Comparison of ENCODE assay signal across 20 cellular contexts in the genomic region with DNA sequence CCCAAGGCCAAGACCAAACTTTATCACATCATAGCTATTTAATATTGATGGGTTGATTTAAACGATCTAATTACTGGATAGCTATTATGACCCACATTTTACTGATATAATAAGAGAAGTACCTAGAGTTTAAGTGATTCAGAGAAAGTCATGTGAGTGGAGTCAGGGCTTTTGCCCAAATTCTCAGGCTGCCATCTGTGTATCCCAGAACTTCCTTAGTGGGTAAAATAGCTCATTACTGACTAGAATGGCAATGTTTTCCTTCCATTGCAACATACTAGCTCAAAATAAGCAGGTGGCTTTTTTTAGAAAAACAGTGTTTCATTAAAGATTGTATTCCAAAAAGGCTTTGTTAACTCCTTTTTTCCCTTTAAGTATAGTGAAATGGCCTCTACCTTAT.
DNase-seq lines count a peak whose midpoint lies in the region; ATAC-seq, FAIRE-seq and TF ChIP-seq lines count a peak whose summit lies in the region.
"Had no signal": no experiment of that assay in that cellular context is flagged by ENCODE, and none has a peak within 500 bp of the region (broad histone marks: within the 10 kb centered on the region; RNA-seq: fewer than 3 reads in every experiment).

No MANE protein-coding gene starts in this region.

- no peak overlapping the region for H3K4me3 Mint-ChIP-seq in nephron
- H3K4me3 Mint-ChIP-seq: CD4-positive, alpha-beta T cell had no signal

- no peaks in the 10 kb centered on the region for H3K27me3 ChIP-seq in liver (ENCODE audit: control insufficient read depth in 4 of 4, insufficient read depth in 4 of 4, low read length in 3 of 4)
- H3K27me3 ChIP-seq in HepG2 (ENCODE audit: control insufficient read depth in 1 of 2, insufficient read depth in 2 of 2, low read length in 2 of 2) = no peaks in the 10 kb centered on the region
- H3K27me3 ChIP-seq: MG63, SJCRH30 had no signal

- H3K36me3 Mint-ChIP-seq in nephron (ENCODE audit: low read depth) = no peaks in the 10 kb centered on the region

- H3K9me3 ChIP-seq in liver (ENCODE audit: control insufficient read depth in 4 of 4, low read length in 3 of 4) (no peaks in the 10 kb centered on the region), HepG2 (ENCODE audit: low read length) (peaks cover 34% of the 10 kb centered on the region; the same call in 1 of the 2 replicates)
- H3K9me3 ChIP-seq: MG63, SJCRH30 had no signal

- H3K27ac ChIP-seq in liver (ENCODE audit: low read depth in 1 of 2, low read length in 2 of 2) = peak overlapping the region in 1 of 2 donors; percentile 63
- no peak overlapping the region for H3K27ac ChIP-seq in HepG2 (ENCODE audit: extremely low read length, insufficient read depth, low read length)
- H3K27ac ChIP-seq in coronary artery = peak overlapping the region; percentile 60 to 76
- H3K27ac ChIP-seq: RWPE1, SJCRH30 had no signal

- intact Hi-C loops in HepG2 (cut with micrococcal nuclease; ENCODE audit: unreplicated experiment) = no loop called here

- H3K4me1 ChIP-seq in liver (ENCODE audit: control insufficient read depth in 4 of 4, insufficient read depth in 4 of 4, low read length in 3 of 4) = peaks cover 3 to 15% (median 9%) of the 10 kb centered on the region in 4 donors
- no peaks in the 10 kb centered on the region for H3K4me1 ChIP-seq in HepG2 (ENCODE audit: insufficient read depth, low read length)

- peak overlapping the region in 2 of 3 experiments; percentile 3 to 49 for H3K27ac Mint-ChIP-seq in nephron
- H3K27ac Mint-ChIP-seq: CD4-positive, alpha-beta T cell had no signal

- FAIRE-seq in HepG2 (lab: Jason Lieb, UNC) = no peak
- FAIRE-seq: GM12878 had no signal

- no peak overlapping the region for H3K4me2 ChIP-seq in HepG2 (ENCODE audit: low read depth, low read length)

- TF ChIP-seq EP300 in HepG2 (IDR thresholded peaks at IDR 0.05; ENCODE audit: low read depth in 2 of 2, low read length in 2 of 2) = no peak
- TF ChIP-seq EP300 in HepG2 (CRISPR knock-in tag; IDR thresholded peaks at IDR 0.05; ENCODE audit: borderline replicate concordance) = no peak

- H3K4me1 Mint-ChIP-seq in nephron = peaks cover 34% of the 10 kb centered on the region

- H2AFZ ChIP-seq in HepG2 (ENCODE audit: low read length) = no peak overlapping the region

- CTCF ChIA-PET in HepG2 (lab: Yijun Ruan, JAX; ENCODE audit: low intra/inter-chr PET ratio, low total read pairs) = no interaction called here

- no peak overlapping the region for H3K4me3 ChIP-seq in liver (ENCODE audit: low read depth in 1 of 3, low read length in 3 of 3)
- H3K4me3 ChIP-seq in HepG2 (replicated peaks in 1 of 3; ENCODE audit: insufficient read depth in 1 of 3, low read depth in 2 of 3, low read length in 3 of 3) = no peak overlapping the region
- H3K4me3 ChIP-seq in coronary artery = no peak overlapping the region
- H3K4me3 ChIP-seq: GM12878, MG63, SJCRH30 had no signal

- H3K79me2 ChIP-seq in HepG2 (ENCODE audit: insufficient read depth, low read length) = no peaks in the 10 kb centered on the region

- 88% methylated on average over 1 of the region's 1 CpG for WGBS in liver
- WGBS in HepG2 (ENCODE audit: low lambda C conversion rate) = 14% methylated on average over 1 of the region's 1 CpG

- H3K9ac ChIP-seq in liver (ENCODE audit: low read depth in 1 of 2, low read length in 2 of 2) (no peak overlapping the region), HepG2 (ENCODE audit: insufficient read depth, low read depth, low read length) (no peak overlapping the region)

- H3K36me3 ChIP-seq in liver (ENCODE audit: control insufficient read depth in 4 of 4, insufficient read depth in 3 of 4, low read depth in 1 of 4, low read length in 3 of 4) (no peaks in the 10 kb centered on the region), HepG2 (replicated peaks in 1 of 2; ENCODE audit: control insufficient read depth in 1 of 2, insufficient read depth in 2 of 2, low read length in 2 of 2) (no peaks in the 10 kb centered on the region)
- H3K36me3 ChIP-seq: MG63, SJCRH30 had no signal

- TF ChIP-seq POLR2A in HepG2 (IDR thresholded peaks at IDR 0.05; ENCODE audit: insufficient read depth in 1 of 2, low read depth in 2 of 2, low read length in 2 of 2) = no peak

- in situ Hi-C loops in HepG2 (cut with HindIII; ENCODE audit: extremely low pct_ligation_motif_present, low pct_unique_long_range_greater_than_20kb) = no loop called here

- no TSS peak for BruUV-seq in HepG2 (replicated peaks; lab: Mats Ljungman, UMichigan)

- no peaks in the 10 kb centered on the region for H3K9me3 Mint-ChIP-seq in nephron
- H3K9me3 Mint-ChIP-seq: CD4-positive, alpha-beta T cell had no signal

- no peaks in the 10 kb centered on the region for H4K20me1 ChIP-seq in HepG2 (ENCODE audit: insufficient read depth, low read length)

- TF ChIP-seq RAD21 in liver (IDR thresholded peaks at IDR 0.05) = no peak
- TF ChIP-seq RAD21 in HepG2 (CRISPR knock-in tag; IDR thresholded peaks at IDR 0.05) = no peak

- H3K27me3 Mint-ChIP-seq in nephron (ENCODE audit: low read depth) = no peaks in the 10 kb centered on the region

- no peak for DNase-seq in HepG2 (ENCODE audit: low spot score)
- no peak for DNase-seq in coronary artery (ENCODE audit: low spot score)
- no peak for DNase-seq in iPS-NIHi11 (ENCODE audit: low spot score)
- DNase-seq: AML-193; Calu3; CD4-positive, alpha-beta T cell; GOT3; KG1; MG63; NCI-H1417; NCI-H2029 treated with DMSO at 0.1 percent for 48 hours; NCI-H510A treated with DMSO at 0.1 percent for 48 hours; SJCRH30 had no signal

- POLR2A ChIA-PET in HepG2 (lab: Yijun Ruan, JAX) = no interaction called here

- ATAC-seq in HepG2 (no peak), GM21528 (IDR thresholded peaks at IDR 0.05; ENCODE audit: low FRiP score, unreplicated experiment) (no peak), GM19397 (IDR thresholded peaks at IDR 0.05; ENCODE audit: unreplicated experiment) (no peak), HG03442 (IDR thresholded peaks at IDR 0.05; ENCODE audit: unreplicated experiment) (no peak)
- ATAC-seq: GM12878 had no signal

- no peak for TF ChIP-seq CTCF in liver (IDR thresholded peaks at IDR 0.05; ENCODE audit: low read depth, low read length, missing input control)
- no peak for TF ChIP-seq CTCF in HepG2 (CRISPR knock-in tag; IDR thresholded peaks at IDR 0.05)
- no peak for TF ChIP-seq CTCF in coronary artery (IDR thresholded peaks at IDR 0.05)
- no peak for TF ChIP-seq CTCF in nephron (IDR thresholded peaks at IDR 0.05; ENCODE audit: unreplicated experiment in 3 of 3)

TF ChIP-seq in liver, 16 proteins besides CTCF, POLR2A, EP300 and RAD21:
- TF ChIP-seq YY1 (IDR thresholded peaks at IDR 0.05) = peak; percentile 29
- TF ChIP-seq FOXA2 (IDR thresholded peaks at IDR 0.05) = no peak
- peak in 1 of 2 donors; percentile 39 for TF ChIP-seq RXRA (IDR thresholded peaks at IDR 0.05)

TF ChIP-seq in HepG2, 621 proteins besides CTCF, POLR2A, EP300 and RAD21 (continues in another document):
- TF ChIP-seq PCBP1 (IDR thresholded peaks at IDR 0.05; ENCODE audit: borderline replicate concordance, low read depth, low read length) = no peak
- TF ChIP-seq, protein P1, sequence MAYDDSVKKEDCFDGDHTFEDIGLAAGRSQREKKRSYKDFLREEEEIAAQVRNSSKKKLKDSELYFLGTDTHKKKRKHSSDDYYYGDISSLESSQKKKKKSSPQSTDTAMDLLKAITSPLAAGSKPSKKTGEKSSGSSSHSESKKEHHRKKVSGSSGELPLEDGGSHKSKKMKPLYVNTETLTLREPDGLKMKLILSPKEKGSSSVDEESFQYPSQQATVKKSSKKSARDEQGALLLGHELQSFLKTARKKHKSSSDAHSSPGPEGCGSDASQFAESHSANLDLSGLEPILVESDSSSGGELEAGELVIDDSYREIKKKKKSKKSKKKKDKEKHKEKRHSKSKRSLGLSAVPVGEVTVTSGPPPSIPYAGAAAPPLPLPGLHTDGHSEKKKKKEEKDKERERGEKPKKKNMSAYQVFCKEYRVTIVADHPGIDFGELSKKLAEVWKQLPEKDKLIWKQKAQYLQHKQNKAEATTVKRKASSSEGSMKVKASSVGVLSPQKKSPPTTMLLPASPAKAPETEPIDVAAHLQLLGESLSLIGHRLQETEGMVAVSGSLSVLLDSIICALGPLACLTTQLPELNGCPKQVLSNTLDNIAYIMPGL (CRISPR knock-in tag; IDR thresholded peaks at IDR 0.05; ENCODE audit: borderline replicate concordance in 1 of 2, low read depth in 1 of 2) = no peak
